8 cellular contexts compared by ENCODE assay signal in the genomic region with DNA sequence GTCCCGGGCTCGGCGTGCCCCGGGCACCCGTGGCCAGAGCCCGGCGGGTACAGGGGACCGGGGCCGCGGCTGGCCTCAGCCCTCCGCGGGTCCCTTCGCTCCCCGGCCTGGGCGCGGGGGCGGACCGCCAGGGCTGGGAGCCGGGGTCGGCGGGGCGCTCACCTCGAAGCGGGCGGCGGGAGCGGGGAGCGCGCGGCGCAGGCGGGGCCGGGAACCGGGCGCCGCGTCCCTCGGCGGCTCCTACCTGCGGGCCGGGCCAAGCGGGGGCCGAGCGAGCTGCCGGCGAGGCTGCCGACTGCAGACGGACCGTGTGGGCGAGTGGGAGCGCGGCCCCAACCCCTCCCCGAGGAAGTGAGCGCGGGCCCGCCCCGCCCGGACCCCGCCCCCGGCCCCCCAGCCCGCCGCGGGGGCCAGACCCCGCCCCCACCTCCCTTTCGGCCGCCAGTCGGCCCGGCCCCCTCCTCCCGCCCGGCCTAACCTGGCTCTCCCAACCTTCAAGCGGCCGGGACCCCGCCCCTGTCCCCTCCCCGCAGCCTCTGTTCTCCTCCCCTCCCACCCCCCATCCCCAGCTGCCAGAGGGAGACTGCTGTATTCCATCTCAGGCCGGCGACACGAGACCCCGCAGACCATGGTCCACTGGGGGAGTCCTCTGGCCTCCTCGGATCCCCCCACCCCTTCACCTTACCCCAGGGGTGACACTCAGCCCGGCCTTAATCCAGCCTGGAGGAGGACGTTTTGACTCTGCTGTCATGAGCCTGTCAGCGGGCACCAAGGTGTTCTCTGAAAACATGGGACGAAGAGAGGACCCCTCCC. TPM values are rescaled to one million over a fixed set of nuclear protein-coding genes. Genes with fewer than 3 reads are reported as not detected.
A peak's percentile ranks its signal among the peaks of the same experiment; 100 is the strongest.
DNase-seq lines count a peak whose midpoint lies in the region; ATAC-seq and TF ChIP-seq lines count a peak whose summit lies in the region.

A gene with protein sequence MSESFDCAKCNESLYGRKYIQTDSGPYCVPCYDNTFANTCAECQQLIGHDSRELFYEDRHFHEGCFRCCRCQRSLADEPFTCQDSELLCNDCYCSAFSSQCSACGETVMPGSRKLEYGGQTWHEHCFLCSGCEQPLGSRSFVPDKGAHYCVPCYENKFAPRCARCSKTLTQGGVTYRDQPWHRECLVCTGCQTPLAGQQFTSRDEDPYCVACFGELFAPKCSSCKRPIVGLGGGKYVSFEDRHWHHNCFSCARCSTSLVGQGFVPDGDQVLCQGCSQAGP (minus strand): TSS at position 320 of the 813 bp plus-strand sequence. CDS start 6,102 bp downstream, outside the sequence.

- peaks cover 55% of the 10 kb centered on the region for H3K4me1 Mint-ChIP-seq in endothelial cell (ENCODE audit: unreplicated experiment)

- TF ChIP-seq CTCF in endothelial cell (IDR thresholded peaks at IDR 0.05; ENCODE audit: unreplicated experiment) (no peak), mucosa of descending colon (IDR thresholded peaks at IDR 0.05) (no peak), tibial nerve (IDR thresholded peaks at IDR 0.05) (no peak)

- 6 to 51% methylated on average over 4 to 28 of the region's 83 CpGs for WGBS in tibial nerve, 2 donors

- TF ChIP-seq EP300 in tibial nerve (IDR thresholded peaks at IDR 0.05) = peak in 1 of 2 donors; percentile 9

- H3K27me3 Mint-ChIP-seq in endothelial cell (ENCODE audit: unreplicated experiment) = peaks cover 9% of the 10 kb centered on the region

- peak within 1 kb of the TSS; percentile 99 for H3K4me3 Mint-ChIP-seq in endothelial cell (ENCODE audit: unreplicated experiment)

- peaks cover 7% of the 10 kb centered on the region for H3K4me1 ChIP-seq in mucosa of descending colon (ENCODE audit: low read depth)
- peaks cover 0 to 57% (median 33%) of the 10 kb centered on the region in 4 donors for H3K4me1 ChIP-seq in tibial nerve

- peak; percentile 39 to 61 for TF ChIP-seq POLR2A in tibial nerve (IDR thresholded peaks at IDR 0.05)

- peak; percentile 58 for ATAC-seq in mucosa of descending colon
- no peak for ATAC-seq in HG02763 (IDR thresholded peaks at IDR 0.05; ENCODE audit: unreplicated experiment)

- H3K36me3 Mint-ChIP-seq in endothelial cell (ENCODE audit: low read depth, unreplicated experiment) = peaks cover 10% of the 10 kb centered on the region

- peak within 1 kb of the TSS; percentile 81 for H3K27ac Mint-ChIP-seq in endothelial cell (ENCODE audit: unreplicated experiment)

- H3K36me3 ChIP-seq in mucosa of descending colon (ENCODE audit: low read depth) = no peaks in the 10 kb centered on the region
- H3K36me3 ChIP-seq in tibial nerve = no peaks in the 10 kb centered on the region

- no peaks in the 10 kb centered on the region for H3K9me3 Mint-ChIP-seq in endothelial cell (ENCODE audit: unreplicated experiment)

- intact Hi-C loops in mucosa of descending colon (cut with DNase I, micrococcal nuclease) = no loop called here

- no peaks in the 10 kb centered on the region for H3K27me3 ChIP-seq in tibial nerve

- H3K4me3 ChIP-seq in mucosa of descending colon (peak within 1 kb of the TSS; percentile 22), tibial nerve (peak within 1 kb of the TSS; percentile 57 to 88 (median 75))

- peak within 1 kb of the TSS; percentile 79 to 97 (median 87) for H3K27ac ChIP-seq in tibial nerve

- DNase-seq in SIG-M5 treated with dmso at 0.1 percent for 504 hours (lab: John Stamatoyannopoulos, UW; ENCODE audit: unreplicated experiment) (peak; percentile 23), SIG-M5 (lab: John Stamatoyannopoulos, UW) (no peak), NCI-H146 (lab: John Stamatoyannopoulos, UW) (peak; percentile 77), endothelial cell (ENCODE audit: low spot score) (peak; percentile 70), mucosa of descending colon (peak; percentile 43 to 68 (median 63)), tibial nerve (ENCODE audit: low spot score in 2 of 2) (no peak)
- DNase-seq in activated CD4-positive, alpha-beta T cell treated with anti-CD3 and anti-CD28 coated beads, Interleukin-2, amount 50 U/mL, for 48 hours = peak; percentile 68 to 73

- H3K9me3 ChIP-seq in mucosa of descending colon (no peaks in the 10 kb centered on the region), tibial nerve (no peaks in the 10 kb centered on the region)

RNA-seq across cellular contexts. Expression of the gene that starts here (rescaled TPM):
- 142 TPM for total RNA-seq in endothelial cell (ENCODE audit: unreplicated experiment)
- total RNA-seq in mucosa of descending colon = 10 to 100 TPM in 1 of 3 donors, 1 to 10 TPM in 2; 2.0 to 34.1 (median 8.7) TPM
- total RNA-seq in tibial nerve = 10 to 100 TPM; 25.1 to 32.7 (median 26.6) TPM

Comparison
In these comparisons a context has a peak if more than half of its experiments do, and no peak if none do; other contexts are left out.
1. DNase-seq: peak in SIG-M5 treated with dmso at 0.1 percent for 504 hours (single experiment), NCI-H146 (single experiment), activated CD4-positive, alpha-beta T cell treated with anti-CD3 and anti-CD28 coated beads, Interleukin-2, amount 50 U/mL, for 48 hours (2 of 2), endothelial cell (single experiment) and mucosa of descending colon (3 of 3); none in SIG-M5 (single experiment) and tibial nerve (0 of 2).